24 cellular contexts compared by ENCODE assay signal in genomic region chr9:124481115-124481514, GRCh38. TPM values are rescaled to one million over a fixed set of nuclear protein-coding genes. Genes with fewer than 3 reads are reported as not detected.
"Had no signal": no experiment of that assay in that cellular context is flagged by ENCODE, and none has a peak within 500 bp of the region (broad histone marks: within the 10 kb centered on the region; RNA-seq: fewer than 3 reads in every experiment).

No MANE protein-coding gene starts in this region.

- H3K27me3 ChIP-seq: ovary, testis, vagina had no signal

- DNase-seq: activated CD4-positive, alpha-beta T cell treated with anti-CD3 and anti-CD28 coated beads for 1 hour; activated CD4-positive, alpha-beta T cell treated with anti-CD3 and anti-CD28 coated beads, Interleukin-2, amount 50 U/mL, for 1 hour; activated T-cell treated with anti-CD3 and anti-CD28 coated beads, Interleukin-2, amount 50 U/mL, for 1 hour; dorsolateral prefrontal cortex; effector memory CD8-positive, alpha-beta T cell; immature natural killer cell; kidney glomerular epithelial cell; left ventricle myocardium inferior; naive thymus-derived CD8-positive, alpha-beta T cell; ovary; spleen; stimulated activated CD4-positive, alpha-beta T cell treated with anti-CD3 and anti-CD28 coated beads, Interleukin-4, amount 100 ng/mL, for 1 hour; stimulated activated naive CD4-positive, alpha-beta T cell; testis had no signal

- ATAC-seq: activated naive CD4-positive, alpha-beta T cell treated with anti-CD3 and anti-CD28 coated beads, Interleukin-2, amount 50 U/mL, for 72 hours; effector memory CD8-positive, alpha-beta T cell; esophagus mucosa had no signal

- H3K36me3 ChIP-seq: breast epithelium, left ventricle myocardium inferior, ovary, prostate gland, vagina, WERI-Rb-1 had no signal

- H3K9me3 ChIP-seq: breast epithelium, left ventricle myocardium inferior, ovary, prostate gland, spleen, testis, vagina had no signal

- H3K4me3 ChIP-seq: breast epithelium, dorsolateral prefrontal cortex, hepatocyte, left ventricle myocardium inferior, ovary, prostate gland, spleen, testis, vagina had no signal

- H3K4me1 ChIP-seq: prostate gland, testis had no signal

- H3K27ac ChIP-seq: breast epithelium, dorsolateral prefrontal cortex, hepatocyte, left ventricle myocardium inferior, ovary, prostate gland, testis, vagina, WERI-Rb-1 had no signal

RNA-seq across cellular contexts. Expression of gene NR5A1, which starts 26.1 kb away (rescaled TPM):
- total RNA-seq: activated naive CD4-positive, alpha-beta T cell treated with anti-CD3 and anti-CD28 coated beads, Interleukin-2, amount 50 U/mL, for 72 hours; breast epithelium; endothelial cell of umbilical vein; esophagus mucosa; frontal cortex; left ventricle myocardium inferior; mammary epithelial cell; naive thymus-derived CD8-positive, alpha-beta T cell had no signal

RNA-seq across cellular contexts. Expression of gene ADGRD2, which starts 30.9 kb away (rescaled TPM):
- total RNA-seq: activated naive CD4-positive, alpha-beta T cell treated with anti-CD3 and anti-CD28 coated beads, Interleukin-2, amount 50 U/mL, for 72 hours; endothelial cell of umbilical vein; frontal cortex; hepatocyte; left ventricle myocardium inferior; naive thymus-derived CD8-positive, alpha-beta T cell; ovary had no signal
